Comparison of ENCODE assay signal across 31 cellular contexts in genomic region chr4:55410431-55410830, GRCh38. TPM values are rescaled to one million over a fixed set of nuclear protein-coding genes. Genes with fewer than 3 reads are reported as not detected.
DNase-seq lines count a peak whose midpoint lies in the region; ATAC-seq and TF ChIP-seq lines count a peak whose summit lies in the region.
"Had no signal": no experiment of that assay in that cellular context is flagged by ENCODE, and none has a peak within 500 bp of the region (broad histone marks: within the 10 kb centered on the region; RNA-seq: fewer than 3 reads in every experiment).

No MANE protein-coding gene starts in this region.

- H3K9me3 Mint-ChIP-seq in memory B cell: no peaks in the 10 kb centered on the region
- H3K9me3 Mint-ChIP-seq: activated CD4-positive, alpha-beta memory T cell treated with anti-CD3 and anti-CD28 coated beads for 36 hours; activated naive CD4-positive, alpha-beta T cell treated with anti-CD3 and anti-CD28 coated beads, Interleukin-2, amount 50 U/mL, for 72 hours; endodermal cell; naive thymus-derived CD8-positive, alpha-beta T cell had no signal

- H3K4me1 Mint-ChIP-seq in T-helper 17 cell: peaks cover 22% of the 10 kb centered on the region
- peaks cover 21% of the 10 kb centered on the region for H3K4me1 Mint-ChIP-seq in memory B cell

- H3K27ac ChIP-seq in left ventricle myocardium inferior (replicated peaks): no peak overlapping the region
- H3K27ac ChIP-seq in thoracic aorta: peak overlapping the region; percentile 13 to 60
- H3K27ac ChIP-seq: A549, HL-60 had no signal

- no peak for DNase-seq in Right ventricle myocardium superior
- DNase-seq in left ventricle myocardium inferior: no peak
- DNase-seq in T-helper 17 cell: no peak
- DNase-seq in memory B cell (ENCODE audit: low spot score in 2 of 2): no peak
- no peak for DNase-seq in thoracic aorta (ENCODE audit: low spot score)
- no peak for DNase-seq in iPS-NIHi7 (ENCODE audit: extremely low spot score)
- DNase-seq: activated CD4-positive, alpha-beta memory T cell treated with anti-CD3 and anti-CD28 coated beads for 36 hours; activated CD4-positive, alpha-beta T cell treated with anti-CD3 and anti-CD28 coated beads for 1 hour; activated CD8-positive, alpha-beta memory T cell treated with anti-CD3 and anti-CD28 coated beads, Interleukin-2, amount 50 U/mL, for 4 hours; AML-193; aorta; EL; endodermal cell; glutamatergic neuron; Karpas-422; left lung; midbrain; naive thymus-derived CD8-positive, alpha-beta T cell; NCI-H1417; NCI-H345; NCI-H748 treated with DMSO at 0.1 percent for 48 hours; nucleus accumbens; stimulated activated naive CD4-positive, alpha-beta T cell treated with Interleukin-2 at 50 U/mL for 16 hours; T-helper 2 cell had no signal

- peaks cover 46% of the 10 kb centered on the region for H3K36me3 ChIP-seq in left ventricle myocardium inferior
- peaks cover 5% of the 10 kb centered on the region for H3K36me3 ChIP-seq in thoracic aorta

- H3K27me3 Mint-ChIP-seq in T-helper 17 cell (no peaks in the 10 kb centered on the region), memory B cell (no peaks in the 10 kb centered on the region)
- H3K27me3 Mint-ChIP-seq: activated CD4-positive, alpha-beta memory T cell treated with anti-CD3 and anti-CD28 coated beads for 36 hours; naive thymus-derived CD8-positive, alpha-beta T cell had no signal

- H3K36me3 Mint-ChIP-seq in T-helper 17 cell (ENCODE audit: low read depth) (peaks cover 3% of the 10 kb centered on the region), memory B cell (peaks cover 12% of the 10 kb centered on the region)

- H3K27me3 ChIP-seq in left ventricle myocardium inferior (ENCODE audit: low read depth) (no peaks in the 10 kb centered on the region), thoracic aorta (replicated peaks; ENCODE audit: insufficient read depth) (no peaks in the 10 kb centered on the region)
- H3K27me3 ChIP-seq: cardiac muscle cell, left lung had no signal

- TF ChIP-seq CTCF in left ventricle myocardium inferior (IDR thresholded peaks at IDR 0.05; ENCODE audit: borderline replicate concordance) (no peak), thoracic aorta (IDR thresholded peaks at IDR 0.05) (no peak)

- H3K4me1 ChIP-seq in left ventricle myocardium inferior (peaks cover 44% of the 10 kb centered on the region), thoracic aorta (ENCODE audit: control insufficient read depth in 1 of 2, low read depth in 2 of 2) (peaks cover 26 to 43% of the 10 kb centered on the region in 2 donors)

- peak overlapping the region; percentile 83 for H3K27ac Mint-ChIP-seq in T-helper 17 cell
- peak overlapping the region; percentile 80 for H3K27ac Mint-ChIP-seq in memory B cell
- H3K27ac Mint-ChIP-seq: activated CD4-positive, alpha-beta memory T cell treated with anti-CD3 and anti-CD28 coated beads for 36 hours had no signal

- no peak overlapping the region for H3K4me3 ChIP-seq in left ventricle myocardium inferior
- no peak overlapping the region for H3K4me3 ChIP-seq in thoracic aorta
- H3K4me3 ChIP-seq: A549, cardiac muscle cell, left lung had no signal

- ATAC-seq in Right ventricle myocardium superior (ENCODE audit: poor library complexity) (peak; percentile 57), T-helper 17 cell (no peak), memory B cell (ENCODE audit: low read depth) (no peak), thoracic aorta (ENCODE audit: insufficient number of reproducible peaks, low FRiP score, low read depth) (no peak), HG02938 (IDR thresholded peaks at IDR 0.05; ENCODE audit: unreplicated experiment) (no peak), GM21526 (IDR thresholded peaks at IDR 0.05; ENCODE audit: low FRiP score, unreplicated experiment) (no peak)
- ATAC-seq: activated naive CD4-positive, alpha-beta T cell treated with anti-CD3 and anti-CD28 coated beads, Interleukin-2, amount 50 U/mL, for 72 hours; esophagus mucosa; left lung; naive thymus-derived CD8-positive, alpha-beta T cell had no signal

- intact Hi-C loops in Right ventricle myocardium superior (cut with DNase I): no loop called here
- intact Hi-C loops in left ventricle myocardium inferior (cut with micrococcal nuclease): no loop called here

- H3K9me3 ChIP-seq in left ventricle myocardium inferior (replicated peaks) (no peaks in the 10 kb centered on the region), T-helper 17 cell (ENCODE audit: control insufficient read depth, low read length, poor library complexity, severe bottlenecking) (no peaks in the 10 kb centered on the region), thoracic aorta (no peaks in the 10 kb centered on the region)
- H3K9me3 ChIP-seq: A549, left lung had no signal

- H3K4me3 Mint-ChIP-seq in T-helper 17 cell: no peak overlapping the region
- H3K4me3 Mint-ChIP-seq in memory B cell: no peak overlapping the region
- H3K4me3 Mint-ChIP-seq: activated CD4-positive, alpha-beta memory T cell treated with anti-CD3 and anti-CD28 coated beads for 36 hours; endodermal cell; naive thymus-derived CD8-positive, alpha-beta T cell had no signal

RNA-seq across cellular contexts. Expression of gene TMEM165, which starts 14.7 kb away (rescaled TPM):
- total RNA-seq in Right ventricle myocardium superior: 34.3 TPM
- 41.6 TPM for total RNA-seq in left ventricle myocardium inferior
- total RNA-seq in T-helper 17 cell: 10 to 100 TPM; 49.7 to 58.8 TPM
- 100 to 1,000 TPM; 185 to 360 TPM for total RNA-seq in thoracic aorta
